8 cellular contexts compared by ENCODE assay signal in the genomic region with DNA sequence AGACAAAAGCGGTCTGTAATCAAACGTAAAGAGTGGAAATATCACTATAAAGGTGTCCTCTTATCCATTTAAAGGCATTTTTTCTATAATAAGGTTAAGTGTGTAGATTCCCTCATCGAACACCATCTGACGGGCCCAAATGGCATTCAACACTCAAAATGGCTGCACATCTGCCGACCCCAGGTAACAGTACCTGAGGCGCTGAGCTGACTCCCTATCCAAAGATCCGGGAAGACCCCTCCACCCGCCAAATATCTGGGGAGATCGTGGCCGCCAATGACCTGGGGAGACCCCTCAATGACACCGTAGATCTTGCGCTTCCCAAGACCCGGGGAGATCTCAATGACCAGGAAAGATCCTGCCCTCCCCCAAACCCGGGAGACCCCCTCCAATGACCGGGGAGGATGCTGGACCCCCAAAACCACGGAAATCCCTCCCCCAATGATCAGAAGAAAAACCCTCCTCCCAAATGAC. TPM values are rescaled to one million over a fixed set of nuclear protein-coding genes. Genes with fewer than 3 reads are reported as not detected.
DNase-seq lines count a peak whose midpoint lies in the region; ATAC-seq and TF ChIP-seq lines count a peak whose summit lies in the region.

No MANE protein-coding gene starts in this region.

- peak overlapping the region; percentile 62 for H2BK120ac ChIP-seq in neuronal stem cell (ENCODE audit: low read depth, low read length)

- H3K4me2 ChIP-seq in neuronal stem cell (ENCODE audit: insufficient read depth, low read length, poor library complexity, severe bottlenecking) = no peak overlapping the region

- peak overlapping the region; percentile 39 for H2BK15ac ChIP-seq in neuronal stem cell (ENCODE audit: low read length)

- H3K36me3 ChIP-seq in cardiac muscle cell = peaks cover 11% of the 10 kb centered on the region
- H3K36me3 ChIP-seq in neuronal stem cell (replicated peaks in 1 of 2; ENCODE audit: control insufficient read depth in 2 of 2, insufficient read depth in 2 of 2, low read length in 2 of 2) = peaks cover 13 to 37% of the 10 kb centered on the region in 2 donors

- no peak for ATAC-seq in Right ventricle myocardium inferior
- no peak for ATAC-seq in GM19035 (IDR thresholded peaks at IDR 0.05; ENCODE audit: unreplicated experiment)

- no peak overlapping the region for H4K8ac ChIP-seq in neuronal stem cell (ENCODE audit: low read depth, low read length)

- peak overlapping the region; percentile 76 for H3K9ac ChIP-seq in neuronal stem cell (ENCODE audit: low read depth, low read length, poor library complexity)

- peak overlapping the region; percentile 96 for H3K27ac ChIP-seq in cardiac muscle cell
- peak overlapping the region; percentile 91 for H3K27ac ChIP-seq in neuronal stem cell (replicated peaks; ENCODE audit: low read length)

- no peak overlapping the region for H3K14ac ChIP-seq in neuronal stem cell (ENCODE audit: low read length)

- intact Hi-C loops in Right ventricle myocardium inferior (cut with DNase I) = loop anchor here (2.0 kb wide), 1 partner anchor 32 kb away; a partner anchor contains a TSS

- H3K23ac ChIP-seq in neuronal stem cell (ENCODE audit: low read depth, low read length, poor library complexity) = peak overlapping the region; percentile 21

- peaks cover 3% of the 10 kb centered on the region for H3K79me1 ChIP-seq in neuronal stem cell (ENCODE audit: low read depth, low read length)

- WGBS in neuronal stem cell (ENCODE audit: extremely low coverage in 2 of 2, insufficient read length in 2 of 2, insufficient replicate concordance in 1 of 2), 2 donors = no CpG with 5 or more reads among the region's 16 CpGs

- H2BK5ac ChIP-seq in neuronal stem cell (ENCODE audit: low read length) = no peak overlapping the region

- DNase-seq in cardiac muscle cell (ENCODE audit: low read depth in 1 of 2, low spot score in 1 of 2) (peak in 1 of 2 donors; percentile 18), Right ventricle myocardium inferior (ENCODE audit: missing footprints) (no peak), epithelial cell of esophagus (ENCODE audit: low read depth) (no peak), neuronal stem cell (ENCODE audit: low spot score) (no peak), globus pallidus (ENCODE audit: low spot score) (no peak), NCI-H1417 treated with DMSO at 0.1 percent for 48 hours (lab: John Stamatoyannopoulos, UW) (no peak)
- DNase-seq in activated CD4-positive, alpha-beta T cell treated with anti-CD3 and anti-CD28 coated beads, Interleukin-2, amount 50 U/mL, for 48 hours = peak; percentile 19 to 29

- H4K91ac ChIP-seq in neuronal stem cell (ENCODE audit: low read depth, low read length, poor library complexity) = peak overlapping the region; percentile 47

- peak overlapping the region; percentile 38 for H3K4ac ChIP-seq in neuronal stem cell (ENCODE audit: low read length)

- no peak overlapping the region for H2BK12ac ChIP-seq in neuronal stem cell (ENCODE audit: low read length)

- TF ChIP-seq CTCF in cardiac muscle cell (IDR thresholded peaks at IDR 0.05; ENCODE audit: low read depth, low read length) (no peak), epithelial cell of esophagus (IDR thresholded peaks at IDR 0.05; ENCODE audit: insufficient read depth, low read depth, low read length, missing control alignments) (no peak)

- H3K18ac ChIP-seq in neuronal stem cell (ENCODE audit: low read length) = peak overlapping the region; percentile 95

- H3K4me3 ChIP-seq in cardiac muscle cell (peak overlapping the region; percentile 93), epithelial cell of esophagus (ENCODE audit: low read length) (peak overlapping the region; percentile 100), neuronal stem cell (ENCODE audit: low read length in 2 of 2) (peak overlapping the region; percentile 83 to 93)

- H3K27me3 ChIP-seq in cardiac muscle cell (no peaks in the 10 kb centered on the region), neuronal stem cell (ENCODE audit: control insufficient read depth in 3 of 3, insufficient read depth in 3 of 3, low read depth in 1 of 3, low read length in 3 of 3) (peaks cover 0 to 3% (median 0%) of the 10 kb centered on the region in 3 experiments)

- H3K9me3 ChIP-seq in cardiac muscle cell (ENCODE audit: low read depth) = no peaks in the 10 kb centered on the region
- no peaks in the 10 kb centered on the region for H3K9me3 ChIP-seq in neuronal stem cell (replicated peaks in 1 of 2; ENCODE audit: control insufficient read depth in 2 of 2, insufficient read depth in 1 of 2, low read depth in 1 of 2, low read length in 2 of 2)

- peak overlapping the region; percentile 91 for H2AK5ac ChIP-seq in neuronal stem cell (ENCODE audit: low read depth, low read length)

- H2AFZ ChIP-seq in neuronal stem cell (ENCODE audit: low read length) = peak overlapping the region; percentile 66

- H3K4me1 ChIP-seq in cardiac muscle cell (ENCODE audit: low read depth) (peaks cover 8% of the 10 kb centered on the region), neuronal stem cell (ENCODE audit: control insufficient read depth in 2 of 2, insufficient read depth in 1 of 2, low read depth in 1 of 2, low read length in 2 of 2) (peaks cover 8 to 9% of the 10 kb centered on the region in 2 donors)

RNA-seq across cellular contexts. Expression of a gene that starts 0.5 kb away (rescaled TPM):
- 87.4 and 119 TPM in 2 replicates for total RNA-seq in cardiac muscle cell
- 130 and 140 TPM in 2 replicates for polyA plus RNA-seq in cardiac muscle cell
- total RNA-seq in Right ventricle myocardium inferior = 29.3 TPM
- polyA plus RNA-seq in neuronal stem cell (2013, experiment 1 of 2) = 189 TPM
- polyA plus RNA-seq in neuronal stem cell (2013, experiment 2 of 2) = 187 TPM

RNA-seq across cellular contexts. Expression of a gene that starts 30.8 kb away (rescaled TPM):
- 68.7 and 73.4 TPM in 2 replicates for total RNA-seq in cardiac muscle cell
- 49.6 and 51.7 TPM in 2 replicates for polyA plus RNA-seq in cardiac muscle cell
- 15.4 TPM for total RNA-seq in Right ventricle myocardium inferior
- polyA plus RNA-seq in neuronal stem cell (2013, experiment 1 of 2) = 17.6 TPM
- polyA plus RNA-seq in neuronal stem cell (2013, experiment 2 of 2) = 17.5 TPM

RNA-seq across cellular contexts. Expression of a gene that starts 53.9 kb away (rescaled TPM):
- total RNA-seq in cardiac muscle cell (5.4 and 5.9 TPM in 2 replicates), Right ventricle myocardium inferior (0.38 TPM)
- polyA plus RNA-seq in cardiac muscle cell = 3.1 and 3.4 TPM in 2 replicates
- polyA plus RNA-seq in neuronal stem cell (2013, experiment 1 of 2) = 8.4 TPM
- polyA plus RNA-seq in neuronal stem cell (2013, experiment 2 of 2) = 8.5 TPM

Comparison
In these comparisons a context has a peak if more than half of its experiments do, and no peak if none do; other contexts are left out.
1. DNase-seq: peak in activated CD4-positive, alpha-beta T cell treated with anti-CD3 and anti-CD28 coated beads, Interleukin-2, amount 50 U/mL, for 48 hours (2 of 2); none in Right ventricle myocardium inferior (single experiment), epithelial cell of esophagus (single experiment), neuronal stem cell (single experiment), globus pallidus (single experiment) and NCI-H1417 treated with DMSO at 0.1 percent for 48 hours (single experiment).
2. Peak in every context shown above with its lines, with median percentiles within 50 percentile points of each other: H3K4me3 ChIP-seq.